10 cellular contexts compared by ENCODE assay signal in genomic region chr4:153207561-153207960, GRCh38. TPM values are rescaled to one million over a fixed set of nuclear protein-coding genes. Genes with fewer than 3 reads are reported as not detected.
DNase-seq lines count a peak whose midpoint lies in the region; TF ChIP-seq lines count a peak whose summit lies in the region.
"Had no signal": no experiment of that assay in that cellular context is flagged by ENCODE, and none has a peak within 500 bp of the region (broad histone marks: within the 10 kb centered on the region; RNA-seq: fewer than 3 reads in every experiment).

No MANE protein-coding gene starts in this region.

- BruUV-seq in Calu3 (replicated peaks; lab: Mats Ljungman, UMichigan): no TSS peak

- H3F3A ChIP-seq in neural progenitor cell (ENCODE audit: low read depth): peaks cover 36% of the 10 kb centered on the region

- H3K9me3 ChIP-seq in neural progenitor cell (ENCODE audit: low read depth): no peaks in the 10 kb centered on the region

- H3K4me2 ChIP-seq in neural progenitor cell: peak overlapping the region; percentile 72

- peaks cover 7% of the 10 kb centered on the region for H4K20me1 ChIP-seq in neural progenitor cell (ENCODE audit: low read depth)

- H3K27ac Mint-ChIP-seq in Calu3 (ENCODE audit: unreplicated experiment) (peak overlapping the region; percentile 54), neural progenitor cell (peak overlapping the region; percentile 60)
- H3K27ac Mint-ChIP-seq: dendritic cell treated with granulocyte-macrophage colony-stimulating factor and Interleukin-4, amounts not matched to agents 40 ng/mL and 50 ng/mL, for 4 days had no signal

- H3K79me2 ChIP-seq in neural progenitor cell (ENCODE audit: low read depth): no peaks in the 10 kb centered on the region

- H3K4me1 Mint-ChIP-seq in Calu3 (ENCODE audit: low read depth, unreplicated experiment): peaks cover 30% of the 10 kb centered on the region
- H3K4me1 Mint-ChIP-seq in neural progenitor cell: peaks cover 86% of the 10 kb centered on the region

- intact Hi-C loops in Calu3 (cut with micrococcal nuclease; ENCODE audit: unreplicated experiment): loop anchor here (2.0 kb wide), 2 partner anchors 55 to 111 kb away; no protein-coding TSS in a partner anchor

- peak; percentile 58 for DNase-seq in Calu3
- DNase-seq in RKO (ENCODE audit: low spot score): peak; percentile 51
- peak; percentile 31 for DNase-seq in fibroblast of mammary gland (ENCODE audit: low read depth)
- DNase-seq in neural progenitor cell (ENCODE audit: low spot score): peak; percentile 51
- DNase-seq in NCI-H2081 treated with DMSO at 0.1 percent for 48 hours (lab: John Stamatoyannopoulos, UW): no peak
- no peak for DNase-seq in effector CD8-positive, alpha-beta T cell (lab: John Stamatoyannopoulos, UW)
- DNase-seq in activated CD4-positive, alpha-beta T cell treated with anti-CD3 and anti-CD28 coated beads, Interleukin-2, amount 50 U/mL, for 4 hours: no peak
- DNase-seq in LoVo (ENCODE audit: low spot score): no peak
- DNase-seq: NCI-H748 treated with DMSO at 0.1 percent for 48 hours had no signal

- no peak overlapping the region for H2AFZ ChIP-seq in neural progenitor cell (replicated peaks)

- no peak overlapping the region for H3K9ac ChIP-seq in neural progenitor cell

- H3K36me3 ChIP-seq in neural progenitor cell: no peaks in the 10 kb centered on the region

- H3K27ac ChIP-seq in neural progenitor cell: no peak overlapping the region

- TF ChIP-seq CTCF in Calu3 (IDR thresholded peaks at IDR 0.05; ENCODE audit: unreplicated experiment): peak; percentile 24
- TF ChIP-seq CTCF in fibroblast of mammary gland (conservative IDR thresholded peaks at IDR 0.05; ENCODE audit: control insufficient read depth, insufficient read depth, low read depth, low read length): peak; percentile 46
- TF ChIP-seq CTCF in neural progenitor cell (IDR thresholded peaks at IDR 0.05): peak; percentile 59

- peaks cover 38% of the 10 kb centered on the region for H3K4me1 ChIP-seq in neural progenitor cell

- H3K9me3 Mint-ChIP-seq in Calu3 (ENCODE audit: low read depth, unreplicated experiment) (no peaks in the 10 kb centered on the region), neural progenitor cell (peaks cover 2% of the 10 kb centered on the region)
- H3K9me3 Mint-ChIP-seq: dendritic cell treated with granulocyte-macrophage colony-stimulating factor and Interleukin-4, amounts not matched to agents 40 ng/mL and 50 ng/mL, for 4 days had no signal

- peaks cover 31% of the 10 kb centered on the region for H3K27me3 ChIP-seq in neural progenitor cell

- H3K36me3 Mint-ChIP-seq in Calu3 (ENCODE audit: insufficient read depth, unreplicated experiment): peaks cover 30% of the 10 kb centered on the region
- peaks cover 13% of the 10 kb centered on the region for H3K36me3 Mint-ChIP-seq in neural progenitor cell

- CTCF ChIA-PET in Calu3 (lab: Charles Lee): interaction anchor here (0.9 kb wide), 1 partner anchor 65 kb away, joined by 3 read pairs; no protein-coding TSS in a partner anchor

- H3K4me3 ChIP-seq in fibroblast of mammary gland (ENCODE audit: control insufficient read depth, low read depth, low read length) (no peak overlapping the region), neural progenitor cell (no peak overlapping the region)

- H3K4me3 Mint-ChIP-seq in Calu3 (ENCODE audit: low read depth, unreplicated experiment) (peak overlapping the region; percentile 86), neural progenitor cell (peak overlapping the region; percentile 46)
- H3K4me3 Mint-ChIP-seq: dendritic cell treated with granulocyte-macrophage colony-stimulating factor and Interleukin-4, amounts not matched to agents 40 ng/mL and 50 ng/mL, for 4 days had no signal

- H3K27me3 Mint-ChIP-seq in Calu3 (ENCODE audit: unreplicated experiment): no peaks in the 10 kb centered on the region
- peaks cover 3% of the 10 kb centered on the region for H3K27me3 Mint-ChIP-seq in neural progenitor cell (ENCODE audit: insufficient read depth, low read depth)

RNA-seq across cellular contexts. Expression of gene TRIM2, which starts 3.3 kb away (rescaled TPM):
- 35.5 and 49.6 TPM in 2 replicates for total RNA-seq in Calu3 (2022)
- total RNA-seq in neural progenitor cell (ENCODE audit: low replicate concordance): 87.6 and 90.2 TPM in 2 replicates

Comparison
In these comparisons a context has a peak if more than half of its experiments do, and no peak if none do; other contexts are left out.
1. DNase-seq: peak in Calu3 (single experiment), RKO (single experiment), fibroblast of mammary gland (single experiment) and neural progenitor cell (single experiment); none in NCI-H2081 treated with DMSO at 0.1 percent for 48 hours (single experiment), effector CD8-positive, alpha-beta T cell (single experiment), activated CD4-positive, alpha-beta T cell treated with anti-CD3 and anti-CD28 coated beads, Interleukin-2, amount 50 U/mL, for 4 hours (0 of 2) and LoVo (single experiment).
2. Peak in every context shown above with its lines, with median percentiles within 50 percentile points of each other: CTCF ChIP-seq.